10 cellular contexts compared by ENCODE assay signal in genomic region chr7:84188811-84189405, GRCh38. TPM values are rescaled to one million over a fixed set of nuclear protein-coding genes. Genes with fewer than 3 reads are reported as not detected.
DNase-seq lines count a peak whose midpoint lies in the region; ATAC-seq and TF ChIP-seq lines count a peak whose summit lies in the region.
"Had no signal": no experiment of that assay in that cellular context is flagged by ENCODE, and none has a peak within 500 bp of the region (broad histone marks: within the 10 kb centered on the region; RNA-seq: fewer than 3 reads in every experiment).

No MANE protein-coding gene starts in this region.

- H3K27me3 ChIP-seq in left lung: no peaks in the 10 kb centered on the region
- no peaks in the 10 kb centered on the region for H3K27me3 ChIP-seq in CD8-positive, alpha-beta T cell (ENCODE audit: insufficient read depth, low read length)
- H3K27me3 ChIP-seq: SJCRH30 had no signal

- no peak for DNase-seq in CD14-positive monocyte (ENCODE audit: low spot score)
- peak; percentile 77 for DNase-seq in HT-29 (ENCODE audit: low spot score)
- DNase-seq in left lung: no peak
- no peak for DNase-seq in GM19238 (ENCODE audit: insufficient read length, low spot score)
- no peak for DNase-seq in stimulated activated CD4-positive, alpha-beta T cell treated with anti-CD3 and anti-CD28 coated beads, Interleukin-12 subunit alpha, Interleukin-12 subunit beta, amount 100 ng/mL, for 4 hours
- no peak for DNase-seq in activated effector memory CD4-positive, alpha-beta T cell treated with anti-CD3 and anti-CD28 coated beads, Interleukin-2, amount 50 U/mL, for 16 hours
- no peak for DNase-seq in CD8-positive, alpha-beta T cell
- DNase-seq: amniotic stem cell had no signal

- CTCF ChIA-PET in CD8-positive, alpha-beta T cell (lab: Charles Lee): no interaction called here

- no peaks in the 10 kb centered on the region for H3K4me1 ChIP-seq in left lung
- no peaks in the 10 kb centered on the region for H3K4me1 ChIP-seq in CD8-positive, alpha-beta T cell (ENCODE audit: insufficient read depth, low read length)

- no peaks in the 10 kb centered on the region for H3K27me3 Mint-ChIP-seq in CD14-positive monocyte (ENCODE audit: low read depth in 3 of 3)
- H3K27me3 Mint-ChIP-seq in CD8-positive, alpha-beta T cell (ENCODE audit: low read depth): no peaks in the 10 kb centered on the region

- no peaks in the 10 kb centered on the region for H3K9me3 ChIP-seq in left lung
- H3K9me3 ChIP-seq in CD8-positive, alpha-beta T cell (ENCODE audit: low read length): no peaks in the 10 kb centered on the region
- H3K9me3 ChIP-seq: SJCRH30 had no signal

- H3K9me3 Mint-ChIP-seq in CD14-positive monocyte: peaks cover 0 to 2% (median 0%) of the 10 kb centered on the region in 7 donors
- no peaks in the 10 kb centered on the region for H3K9me3 Mint-ChIP-seq in CD8-positive, alpha-beta T cell

- peak; percentile 55 for ATAC-seq in left lung
- no peak for ATAC-seq in CD8-positive, alpha-beta T cell

- no peaks in the 10 kb centered on the region for H3K4me1 Mint-ChIP-seq in CD14-positive monocyte
- peaks cover 22% of the 10 kb centered on the region for H3K4me1 Mint-ChIP-seq in CD8-positive, alpha-beta T cell (ENCODE audit: low read depth)

- H3K27ac Mint-ChIP-seq in CD14-positive monocyte: no peak overlapping the region
- H3K27ac Mint-ChIP-seq in CD8-positive, alpha-beta T cell: no peak overlapping the region

- no peaks in the 10 kb centered on the region for H3K36me3 ChIP-seq in left lung
- H3K36me3 ChIP-seq in CD8-positive, alpha-beta T cell (ENCODE audit: insufficient read depth, low read length): no peaks in the 10 kb centered on the region
- H3K36me3 ChIP-seq: SJCRH30 had no signal

- H3K4me3 ChIP-seq in WI38 (ENCODE audit: low read depth, low read length) (no peak overlapping the region), left lung (no peak overlapping the region)
- no peak overlapping the region for H3K4me3 ChIP-seq in CD8-positive, alpha-beta T cell (ENCODE audit: low read depth, low read length)
- H3K4me3 ChIP-seq: SJCRH30 had no signal

- intact Hi-C loops in CD14-positive monocyte (cut with micrococcal nuclease): no loop called here
- intact Hi-C loops in left lung (cut with DNase I): no loop called here
- intact Hi-C loops in CD8-positive, alpha-beta T cell (cut with DNase I, micrococcal nuclease): loop anchor here (1.0 to 10.0 kb wide), 4 partner anchors 209 to 1366 kb away; no protein-coding TSS in a partner anchor

- TF ChIP-seq CTCF in CD14-positive monocyte (IDR thresholded peaks at IDR 0.05) (peak; percentile 34), WI38 (IDR thresholded peaks at IDR 0.05; ENCODE audit: low read depth, low read length) (peak; percentile 22; the same call in 1 of the 2 replicates), left lung (IDR thresholded peaks at IDR 0.05) (peak in 1 of 2 donors; percentile 38)
- no peak for TF ChIP-seq CTCF in CD8-positive, alpha-beta T cell (IDR thresholded peaks at IDR 0.05)

- no peak overlapping the region for H3K27ac ChIP-seq in left lung
- no peak overlapping the region for H3K27ac ChIP-seq in CD8-positive, alpha-beta T cell (ENCODE audit: low read depth, low read length)
- H3K27ac ChIP-seq: SJCRH30 had no signal

- H3K36me3 Mint-ChIP-seq in CD14-positive monocyte: no peaks in the 10 kb centered on the region
- H3K36me3 Mint-ChIP-seq in CD8-positive, alpha-beta T cell: no peaks in the 10 kb centered on the region

- POLR2A ChIA-PET in CD8-positive, alpha-beta T cell (lab: Charles Lee): no interaction called here

- H3K4me3 Mint-ChIP-seq in CD14-positive monocyte: no peak overlapping the region
- no peak overlapping the region for H3K4me3 Mint-ChIP-seq in CD8-positive, alpha-beta T cell

RNA-seq across cellular contexts. Expression of gene SEMA3A, which starts 5.7 kb away (rescaled TPM):
- not detected for polyA plus RNA-seq in CD14-positive monocyte
- total RNA-seq in HT-29 (2014; rRNA removed; shearing (Covaris generic)): 7.2 and 9.4 TPM in 2 replicates
- total RNA-seq in left lung: 10 to 100 TPM in 1 of 2 donors, 1 to 10 TPM in 1; 6.1 to 12.3 TPM
- 1 to 10 TPM in 1 of 2 experiments, under 1 TPM in 1; 1.00 to 1.3 TPM for total RNA-seq in CD8-positive, alpha-beta T cell

Comparison
In these comparisons a context has a peak if more than half of its experiments do, and no peak if none do; other contexts are left out.
1. intact Hi-C loops: an anchor here in CD8-positive, alpha-beta T cell (1.0 to 10.0 kb wide); none called in CD14-positive monocyte and left lung.